1 cellular context compared by ENCODE assay signal in the genomic region with DNA sequence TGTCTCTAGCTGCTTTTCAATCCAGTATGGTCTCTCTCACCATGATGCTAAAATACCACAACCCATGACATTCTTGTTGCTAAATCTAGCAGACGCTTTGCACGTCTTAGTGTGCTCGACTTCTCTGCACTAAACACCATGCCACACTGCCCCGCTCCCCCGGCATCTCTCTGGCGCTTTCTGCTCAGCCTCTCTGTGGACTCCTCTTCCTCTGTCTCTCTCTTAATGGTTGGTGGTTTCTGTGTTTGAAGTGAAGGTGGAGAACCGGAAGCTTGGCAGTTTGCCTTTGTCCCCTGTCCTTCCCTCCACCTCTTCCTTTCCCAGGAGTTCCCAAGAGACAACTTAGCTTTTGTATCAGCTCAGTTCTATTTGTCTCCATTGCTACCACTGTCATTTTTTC.
TF ChIP-seq lines count a peak whose summit lies in the region.

No MANE protein-coding gene starts in this region.

TF ChIP-seq in GM23338, 12 proteins besides CTCF, POLR2A, EP300 and RAD21:
- TF ChIP-seq NANOG (IDR thresholded peaks at IDR 0.05; ENCODE audit: borderline replicate concordance) = no peak
- TF ChIP-seq, protein P1, sequence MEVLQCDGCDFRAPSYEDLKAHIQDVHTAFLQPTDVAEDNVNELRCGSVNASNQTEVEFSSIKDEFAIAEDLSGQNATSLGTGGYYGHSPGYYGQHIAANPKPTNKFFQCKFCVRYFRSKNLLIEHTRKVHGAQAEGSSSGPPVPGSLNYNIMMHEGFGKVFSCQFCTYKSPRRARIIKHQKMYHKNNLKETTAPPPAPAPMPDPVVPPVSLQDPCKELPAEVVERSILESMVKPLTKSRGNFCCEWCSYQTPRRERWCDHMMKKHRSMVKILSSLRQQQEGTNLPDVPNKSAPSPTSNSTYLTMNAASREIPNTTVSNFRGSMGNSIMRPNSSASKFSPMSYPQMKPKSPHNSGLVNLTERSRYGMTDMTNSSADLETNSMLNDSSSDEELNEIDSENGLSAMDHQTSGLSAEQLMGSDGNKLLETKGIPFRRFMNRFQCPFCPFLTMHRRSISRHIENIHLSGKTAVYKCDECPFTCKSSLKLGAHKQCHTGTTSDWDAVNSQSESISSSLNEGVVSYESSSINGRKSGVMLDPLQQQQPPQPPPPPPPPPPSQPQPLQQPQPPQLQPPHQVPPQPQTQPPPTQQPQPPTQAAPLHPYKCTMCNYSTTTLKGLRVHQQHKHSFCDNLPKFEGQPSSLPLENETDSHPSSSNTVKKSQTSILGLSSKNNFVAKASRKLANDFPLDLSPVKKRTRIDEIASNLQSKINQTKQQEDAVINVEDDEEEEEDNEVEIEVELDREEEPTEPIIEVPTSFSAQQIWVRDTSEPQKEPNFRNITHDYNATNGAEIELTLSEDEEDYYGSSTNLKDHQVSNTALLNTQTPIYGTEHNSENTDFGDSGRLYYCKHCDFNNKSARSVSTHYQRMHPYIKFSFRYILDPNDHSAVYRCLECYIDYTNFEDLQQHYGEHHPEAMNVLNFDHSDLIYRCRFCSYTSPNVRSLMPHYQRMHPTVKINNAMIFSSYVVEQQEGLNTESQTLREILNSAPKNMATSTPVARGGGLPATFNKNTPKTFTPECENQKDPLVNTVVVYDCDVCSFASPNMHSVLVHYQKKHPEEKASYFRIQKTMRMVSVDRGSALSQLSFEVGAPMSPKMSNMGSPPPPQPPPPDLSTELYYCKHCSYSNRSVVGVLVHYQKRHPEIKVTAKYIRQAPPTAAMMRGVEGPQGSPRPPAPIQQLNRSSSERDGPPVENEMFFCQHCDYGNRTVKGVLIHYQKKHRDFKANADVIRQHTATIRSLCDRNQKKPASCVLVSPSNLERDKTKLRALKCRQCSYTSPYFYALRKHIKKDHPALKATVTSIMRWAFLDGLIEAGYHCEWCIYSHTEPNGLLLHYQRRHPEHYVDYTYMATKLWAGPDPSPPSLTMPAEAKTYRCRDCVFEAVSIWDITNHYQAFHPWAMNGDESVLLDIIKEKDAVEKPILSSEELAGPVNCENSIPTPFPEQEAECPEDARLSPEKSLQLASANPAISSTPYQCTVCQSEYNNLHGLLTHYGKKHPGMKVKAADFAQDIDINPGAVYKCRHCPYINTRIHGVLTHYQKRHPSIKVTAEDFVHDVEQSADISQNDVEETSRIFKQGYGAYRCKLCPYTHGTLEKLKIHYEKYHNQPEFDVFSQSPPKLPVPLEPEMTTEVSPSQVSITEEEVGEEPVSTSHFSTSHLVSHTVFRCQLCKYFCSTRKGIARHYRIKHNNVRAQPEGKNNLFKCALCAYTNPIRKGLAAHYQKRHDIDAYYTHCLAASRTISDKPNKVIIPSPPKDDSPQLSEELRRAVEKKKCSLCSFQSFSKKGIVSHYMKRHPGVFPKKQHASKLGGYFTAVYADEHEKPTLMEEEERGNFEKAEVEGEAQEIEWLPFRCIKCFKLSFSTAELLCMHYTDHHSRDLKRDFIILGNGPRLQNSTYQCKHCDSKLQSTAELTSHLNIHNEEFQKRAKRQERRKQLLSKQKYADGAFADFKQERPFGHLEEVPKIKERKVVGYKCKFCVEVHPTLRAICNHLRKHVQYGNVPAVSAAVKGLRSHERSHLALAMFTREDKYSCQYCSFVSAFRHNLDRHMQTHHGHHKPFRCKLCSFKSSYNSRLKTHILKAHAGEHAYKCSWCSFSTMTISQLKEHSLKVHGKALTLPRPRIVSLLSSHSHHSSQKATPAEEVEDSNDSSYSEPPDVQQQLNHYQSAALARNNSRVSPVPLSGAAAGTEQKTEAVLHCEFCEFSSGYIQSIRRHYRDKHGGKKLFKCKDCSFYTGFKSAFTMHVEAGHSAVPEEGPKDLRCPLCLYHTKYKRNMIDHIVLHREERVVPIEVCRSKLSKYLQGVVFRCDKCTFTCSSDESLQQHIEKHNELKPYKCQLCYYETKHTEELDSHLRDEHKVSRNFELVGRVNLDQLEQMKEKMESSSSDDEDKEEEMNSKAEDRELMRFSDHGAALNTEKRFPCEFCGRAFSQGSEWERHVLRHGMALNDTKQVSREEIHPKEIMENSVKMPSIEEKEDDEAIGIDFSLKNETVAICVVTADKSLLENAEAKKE (CRISPR knock-in tag; IDR thresholded peaks at IDR 0.05) = no peak
- TF ChIP-seq POLR2AphosphoS5 (IDR thresholded peaks at IDR 0.05; ENCODE audit: low read depth) = no peak
